ENCODE assay signal across 12 cellular contexts in genomic region chr2:30031184-30031583, GRCh38.
A peak's percentile ranks its signal among the peaks of the same experiment; 100 is the strongest.
DNase-seq lines count a peak whose midpoint lies in the region; ATAC-seq and TF ChIP-seq lines count a peak whose summit lies in the region.
"Had no signal": no experiment of that assay in that cellular context is flagged by ENCODE, and none has a peak within 500 bp of the region (broad histone marks: within the 10 kb centered on the region; RNA-seq: fewer than 3 reads in every experiment).

No MANE protein-coding gene starts in this region.

- TF ChIP-seq CTCF in epithelial cell of esophagus (IDR thresholded peaks at IDR 0.05; ENCODE audit: insufficient read depth, low read depth, low read length, missing control alignments) = no peak

- peak; percentile 12 for DNase-seq in NCI-H82 (lab: John Stamatoyannopoulos, UW)
- no peak for DNase-seq in NCI-H82 treated with DMSO at 0.1 percent for 48 hours (lab: John Stamatoyannopoulos, UW; ENCODE audit: unreplicated experiment)
- DNase-seq in epithelial cell of esophagus (ENCODE audit: low read depth) = peak; percentile 37
- peak; percentile 13 for DNase-seq in kidney tubule cell (ENCODE audit: low spot score)
- DNase-seq in DMS53 (lab: John Stamatoyannopoulos, UW) = no peak
- no peak for DNase-seq in cortex of kidney (lab: John Stamatoyannopoulos, UW)
- no peak for DNase-seq in SK-N-DZ (ENCODE audit: low spot score)
- DNase-seq: NCI-H1436 treated with DMSO at 0.1 percent for 48 hours, NCI-H2081 treated with DMSO at 0.1 percent for 48 hours, PC-3 had no signal

- H3K4me3 ChIP-seq in epithelial cell of esophagus (ENCODE audit: low read length) = no peak overlapping the region
- H3K4me3 ChIP-seq: K562 had no signal

- ATAC-seq in GM19397 (IDR thresholded peaks at IDR 0.05; ENCODE audit: unreplicated experiment) = no peak
- ATAC-seq: K562, PC-3 had no signal

Comparison
In these comparisons a context has a peak if more than half of its experiments do, and no peak if none do; other contexts are left out.
1. DNase-seq: peak in NCI-H82 (single experiment), epithelial cell of esophagus (single experiment) and kidney tubule cell (single experiment); none in NCI-H82 treated with DMSO at 0.1 percent for 48 hours (single experiment), DMS53 (single experiment), cortex of kidney (single experiment) and SK-N-DZ (single experiment).